1 cellular context compared by ENCODE assay signal in genomic region chr10:119917777-119918176, GRCh38.
TF ChIP-seq lines count a peak whose summit lies in the region.

No MANE protein-coding gene starts in this region.

TF ChIP-seq in HCT116, 20 proteins besides CTCF, POLR2A, EP300 and RAD21 (continued from another document):
- TF ChIP-seq, protein P1, sequence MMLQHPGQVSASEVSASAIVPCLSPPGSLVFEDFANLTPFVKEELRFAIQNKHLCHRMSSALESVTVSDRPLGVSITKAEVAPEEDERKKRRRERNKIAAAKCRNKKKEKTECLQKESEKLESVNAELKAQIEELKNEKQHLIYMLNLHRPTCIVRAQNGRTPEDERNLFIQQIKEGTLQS (IDR thresholded peaks at IDR 0.05): no peak
- TF ChIP-seq ZFX (IDR thresholded peaks at IDR 0.05): no peak
- TF ChIP-seq FOSL1 (IDR thresholded peaks at IDR 0.05; ENCODE audit: low read depth): no peak
- no peak for TF ChIP-seq CEBPB (IDR thresholded peaks at IDR 0.05; ENCODE audit: low read depth)
- TF ChIP-seq TCF7L2 (IDR thresholded peaks at IDR 0.05; ENCODE audit: borderline replicate concordance, extremely low read depth, insufficient read depth, insufficient read length): no peak
- TF ChIP-seq EZH2 (IDR thresholded peaks at IDR 0.05): no peak
- no peak for TF ChIP-seq CBX3 (IDR thresholded peaks at IDR 0.05; ENCODE audit: low read depth)
